In the genomic region with DNA sequence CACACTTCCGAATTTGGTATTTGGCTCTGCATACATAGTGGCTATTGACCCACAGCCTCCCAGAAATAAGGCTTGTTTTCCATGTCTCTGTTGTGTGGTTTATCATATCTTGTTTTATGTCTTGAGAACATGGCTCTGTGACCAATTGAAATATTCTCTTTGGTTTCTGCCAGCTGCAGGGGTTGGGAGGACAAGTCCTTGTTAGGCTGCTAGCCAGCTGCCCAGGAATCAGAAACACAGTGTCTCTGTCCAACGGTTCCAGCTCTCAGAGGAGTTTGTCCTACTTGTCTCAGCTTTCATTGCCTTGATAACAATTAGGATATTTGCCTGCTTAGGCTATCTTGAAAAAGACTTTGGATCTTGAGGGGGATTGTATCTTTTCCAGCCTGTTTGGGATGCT, we compare ENCODE assay signal across 19 cellular contexts. TPM values are rescaled to one million over a fixed set of nuclear protein-coding genes. Genes with fewer than 3 reads are reported as not detected.
DNase-seq lines count a peak whose midpoint lies in the region; ATAC-seq, FAIRE-seq and TF ChIP-seq lines count a peak whose summit lies in the region.
"Had no signal": no experiment of that assay in that cellular context is flagged by ENCODE, and none has a peak within 500 bp of the region (broad histone marks: within the 10 kb centered on the region; RNA-seq: fewer than 3 reads in every experiment).

No MANE protein-coding gene starts in this region.

- H3K4me3 ChIP-seq in HEK293 (ENCODE audit: low read depth, low read length) (no peak overlapping the region), K562 (no peak overlapping the region), sigmoid colon (no peak overlapping the region)

- H3K9me1 ChIP-seq in K562 (ENCODE audit: control insufficient read depth, insufficient read depth, low read length): no peaks in the 10 kb centered on the region

- no peak for TF ChIP-seq RAD21 in K562 (CRISPR knock-in tag; conservative IDR thresholded peaks at IDR 0.05 in 1 of 2, IDR thresholded peaks at IDR 0.05 in 1 of 2)

- TF ChIP-seq CTCF in HEK293 (tag by site-specific recombination; IDR thresholded peaks at IDR 0.05) (no peak), K562 (IDR thresholded peaks at IDR 0.05 in 2 of 3, conservative IDR thresholded peaks at IDR 0.05 in 1 of 3; ENCODE audit: insufficient read depth in 2 of 3, low read depth in 1 of 3, low read length in 3 of 3) (no peak), sigmoid colon (IDR thresholded peaks at IDR 0.05) (no peak), type B pancreatic cell (conservative IDR thresholded peaks at IDR 0.05) (no peak)

- TF ChIP-seq EP300 in K562 (IDR thresholded peaks at IDR 0.05; ENCODE audit: low read length) (no peak), sigmoid colon (IDR thresholded peaks at IDR 0.05) (no peak)

- POLR2A ChIA-PET in HEK293 (lab: Yijun Ruan, JAX) (interaction anchor here (1.7 to 1.8 kb wide), 2 partner anchors 36 to 56 kb away, joined by 5 to 7 read pairs; a partner anchor contains a TSS), K562 (lab: Yijun Ruan, JAX) (interaction anchor here (0.8 to 12.9 kb wide), 16 partner anchors 9 to 447 kb away, joined by 3 to 120 read pairs (median 5); a partner anchor contains a TSS)

- no peaks in the 10 kb centered on the region for H3K36me3 Mint-ChIP-seq in type B pancreatic cell
- H3K36me3 Mint-ChIP-seq: CD4-positive, CD25-positive, alpha-beta regulatory T cell had no signal

- no peaks in the 10 kb centered on the region for H3K27me3 Mint-ChIP-seq in type B pancreatic cell

- FAIRE-seq in K562 (lab: Jason Lieb, UNC): no peak
- FAIRE-seq: G401.6 had no signal

- H3K27me3 ChIP-seq in K562 (ENCODE audit: control insufficient read depth in 2 of 2, insufficient read depth in 2 of 2, low read length in 2 of 2) (peaks cover 1 to 10% of the 10 kb centered on the region in 2 experiments; a peak in 2 of 5 replicates), sigmoid colon (no peaks in the 10 kb centered on the region)

- no peaks in the 10 kb centered on the region for H3K79me2 ChIP-seq in K562 (ENCODE audit: control insufficient read depth, insufficient read depth, low read length)

- DNase-seq in K562 (ENCODE audit: extremely low read depth in 1 of 4, low spot score in 3 of 4) (no peak), left ventricle myocardium superior (peak; percentile 35), sigmoid colon (no peak), type B pancreatic cell (ENCODE audit: extremely low spot score, unreplicated experiment) (no peak)
- DNase-seq: activated CD4-positive, alpha-beta T cell treated with anti-CD3 and anti-CD28 coated beads for 48 hours; CD4-positive, CD25-positive, alpha-beta regulatory T cell; H9; NCI-H1092; PC-3; stimulated activated CD4-positive, alpha-beta T cell treated with anti-CD3 and anti-CD28 coated beads, Interleukin-4, amount 100 ng/mL, for 1 hour; stimulated activated naive CD4-positive, alpha-beta T cell treated with Interleukin-2 at 50 U/mL for 16 hours had no signal

- intact Hi-C loops in K562 (cut with micrococcal nuclease): no loop called here
- intact Hi-C loops in left ventricle myocardium superior (cut with micrococcal nuclease): no loop called here
- intact Hi-C loops in sigmoid colon (cut with DNase I): no loop called here

- H3K9ac ChIP-seq in K562 (ENCODE audit: insufficient read depth in 1 of 2, low read depth in 2 of 2, low read length in 2 of 2): no peak overlapping the region

- H3K4me1 ChIP-seq in HEK293 (ENCODE audit: control insufficient read depth, insufficient read depth, low read length) (no peaks in the 10 kb centered on the region), K562 (replicated peaks in 1 of 2; ENCODE audit: control insufficient read depth in 2 of 2, insufficient read depth in 2 of 2, low read length in 2 of 2) (peaks cover 19 to 25% of the 10 kb centered on the region in 2 experiments), sigmoid colon (peaks cover 0 to 12% (median 0%) of the 10 kb centered on the region in 4 donors)

- H3K9me3 ChIP-seq in HEK293 (ENCODE audit: control insufficient read depth, insufficient read depth, low read depth, low read length): no peaks in the 10 kb centered on the region
- no peaks in the 10 kb centered on the region for H3K9me3 ChIP-seq in K562 (replicated peaks; ENCODE audit: control insufficient read depth, insufficient read depth, low read depth, low read length)
- H3K9me3 ChIP-seq in sigmoid colon: no peaks in the 10 kb centered on the region

- ATAC-seq in K562 (0 out of 3 replicates have a peak, but pooled peaks have one; percentile 3), left ventricle myocardium superior (peak; percentile 73), GM21423 (IDR thresholded peaks at IDR 0.05; ENCODE audit: unreplicated experiment) (no peak), HG03432 (IDR thresholded peaks at IDR 0.05; ENCODE audit: unreplicated experiment) (no peak), HG02973 (IDR thresholded peaks at IDR 0.05; ENCODE audit: unreplicated experiment) (no peak)
- ATAC-seq: PC-3 had no signal

- no peak for TF ChIP-seq POLR2A in K562 (conservative IDR thresholded peaks at IDR 0.05)
- no peak for TF ChIP-seq POLR2A in sigmoid colon (IDR thresholded peaks at IDR 0.05)

- no peak overlapping the region for H3K27ac Mint-ChIP-seq in type B pancreatic cell
- H3K27ac Mint-ChIP-seq: activated T-helper 1 cell treated with anti-CD3 and anti-CD28 coated beads, Interleukin-12 subunit alpha, Interleukin-12 subunit beta, Interleukin-2, Interleukin-4 antibody, amounts not matched to agents 30 ng/mL and 10 ng/mL and 1 ng/mL, durations not matched to agents 14 hours and 24 hours and 36 hours; CD4-positive, CD25-positive, alpha-beta regulatory T cell; H9 had no signal

- H3K36me3 ChIP-seq in HEK293 (ENCODE audit: control insufficient read depth in 2 of 2, insufficient read depth in 1 of 2, low read length in 2 of 2): no peaks in the 10 kb centered on the region
- H3K36me3 ChIP-seq in K562 (ENCODE audit: control insufficient read depth, insufficient read depth, low read length): no peaks in the 10 kb centered on the region
- no peaks in the 10 kb centered on the region for H3K36me3 ChIP-seq in sigmoid colon

- in situ Hi-C loops in K562 (cut with MboI): no loop called here

- peaks cover 8% of the 10 kb centered on the region for H3K4me1 Mint-ChIP-seq in type B pancreatic cell (ENCODE audit: unreplicated experiment)
- H3K4me1 Mint-ChIP-seq: H9 had no signal

- H3K27ac ChIP-seq in HEK293 (ENCODE audit: extremely low read depth, low read depth, low read length): no peak overlapping the region
- no peak overlapping the region for H3K27ac ChIP-seq in K562 (ENCODE audit: extremely low read depth, low read depth, low read length)
- H3K27ac ChIP-seq in sigmoid colon: peak overlapping the region in 3 of 4 donors; percentile 39 to 48 (median 40)

- H3K4me2 ChIP-seq in K562 (ENCODE audit: insufficient read depth, low read length): no peak overlapping the region

- CTCF ChIA-PET in HEK293 (lab: Yijun Ruan, JAX) (interaction anchor here (0.6 to 1.2 kb wide), 5 partner anchors 8 to 1169 kb away, joined by 3 to 6 read pairs (median 5); a partner anchor contains a TSS), K562 (lab: Yijun Ruan, JAX; ENCODE audit: low intra/inter-chr PET ratio) (no interaction called here)

- H3K4me3 Mint-ChIP-seq in type B pancreatic cell: no peak overlapping the region
- H3K4me3 Mint-ChIP-seq: activated T-helper 1 cell treated with anti-CD3 and anti-CD28 coated beads, Interleukin-12 subunit alpha, Interleukin-12 subunit beta, Interleukin-2, Interleukin-4 antibody, amounts not matched to agents 30 ng/mL and 10 ng/mL and 1 ng/mL, durations not matched to agents 14 hours and 24 hours and 36 hours; CD4-positive, CD25-positive, alpha-beta regulatory T cell; H9 had no signal

- H4K20me1 ChIP-seq in K562 (replicated peaks; ENCODE audit: control insufficient read depth, insufficient read depth, low read length): no peaks in the 10 kb centered on the region

- BruUV-seq in K562 (replicated peaks; lab: Mats Ljungman, UMichigan): no TSS peak

- peak overlapping the region; percentile 78 for H2AFZ ChIP-seq in K562 (ENCODE audit: low read depth, low read length)

- 41% methylated on average over 2 of the region's 2 CpGs for WGBS in K562 (ENCODE audit: insufficient coverage, low coverage, missing lambda C conversion rate)
- 45 to 61% methylated on average over 2 of the region's 2 CpGs for WGBS in sigmoid colon, 2 donors

- no peaks in the 10 kb centered on the region for H3K9me3 Mint-ChIP-seq in type B pancreatic cell
- H3K9me3 Mint-ChIP-seq: activated T-helper 1 cell treated with anti-CD3 and anti-CD28 coated beads, Interleukin-12 subunit alpha, Interleukin-12 subunit beta, Interleukin-2, Interleukin-4 antibody, amounts not matched to agents 30 ng/mL and 10 ng/mL and 1 ng/mL, durations not matched to agents 14 hours and 24 hours and 36 hours; H9 had no signal

RNA-seq across cellular contexts. Expression of a gene that starts 6.0 kb away (rescaled TPM):
- not detected in 2 replicates for total RNA-seq in K562 (2011; cell fraction: chromatin; rRNA removed; ENCODE audit: low replicate concordance)
- not detected in 2 replicates for total RNA-seq in K562 (2011; cell fraction: nucleolus; rRNA removed)
- total RNA-seq in K562 (2011; cell fraction: nucleoplasm; rRNA removed): not detected in 2 replicates
- total RNA-seq in K562 (2014; rRNA removed): not detected in 2 replicates
- total RNA-seq in K562 (2014; rRNA removed; fragmentation: Illumina TruSeq; extraction: Trizol): not detected in 2 replicates
- not detected in 2 replicates for total RNA-seq in K562 (2015; rRNA removed; fragmentation: Illumina TruSeq; extraction: Trizol)
- not detected in 2 replicates for total RNA-seq in K562 (2021)
- not detected in 2 replicates for polyA plus RNA-seq in K562 (2011; rRNA removed)
- polyA plus RNA-seq in K562 (2011; cell fraction: cytosol; rRNA removed): 0.07 TPM in 1 of 2 replicates, not detected in the other
- polyA plus RNA-seq in K562 (2011; cell fraction: nucleus; rRNA removed): not detected in 2 replicates
- 0.03 and 0.14 TPM in 2 replicates for polyA plus RNA-seq in K562 (2012)
- not detected in 2 replicates for polyA plus RNA-seq in K562 (2014; fragmentation: Illumina TruSeq; extraction: Trizol)
- not detected for polyA plus RNA-seq in K562 (2014; fragmentation: Nextera tagmentation; extraction: Ambion mirVana)
- not detected in 2 replicates for polyA plus RNA-seq in K562 (2014; rRNA removed)
- polyA minus RNA-seq in K562 (2011; rRNA and poly(A)+ RNA removed): not detected in 2 replicates
- polyA minus RNA-seq in K562 (2011; cell fraction: cytosol; rRNA and poly(A)+ RNA removed): not detected in 2 replicates
- polyA minus RNA-seq in K562 (2011; cell fraction: nucleus; rRNA and poly(A)+ RNA removed): not detected in 2 replicates
- total RNA-seq in left ventricle myocardium superior: 0.30 TPM
- under 1 TPM in 3 of 4 donors, not detected in 1; 0.16 to 0.71 (median 0.41) TPM for total RNA-seq in sigmoid colon
- 1 to 10 TPM in 2 of 3 donors, under 1 TPM in 1; 0.46 to 2.6 (median 1.2) TPM for polyA plus RNA-seq in sigmoid colon
- 3.3 and 6.7 TPM in 2 replicates for total RNA-seq in type B pancreatic cell (ENCODE audit: low replicate concordance)
- total RNA-seq: activated T-helper 1 cell treated with anti-CD3 and anti-CD28 coated beads, Interleukin-12 subunit alpha, Interleukin-12 subunit beta, Interleukin-2, Interleukin-4 antibody, amounts not matched to agents 30 ng/mL and 10 ng/mL and 1 ng/mL, durations not matched to agents 14 hours and 24 hours and 36 hours; CD4-positive, CD25-positive, alpha-beta regulatory T cell; HT-29; PC-3; T-helper 2 cell treated with Interferon-gamma antibody and Interleukin-4, amounts not matched to agents 100 ng/mL and 5 ng/mL, for 36 hours had no signal

RNA-seq across cellular contexts. Expression of a gene that starts 7.3 kb away (rescaled TPM):
- 0.16 and 0.28 TPM in 2 replicates for total RNA-seq in K562 (2011; cell fraction: chromatin; rRNA removed; ENCODE audit: low replicate concordance)
- total RNA-seq in K562 (2011; cell fraction: nucleolus; rRNA removed): 0.26 TPM in 1 of 2 replicates, not detected in the other
- not detected in 2 replicates for total RNA-seq in K562 (2011; cell fraction: nucleoplasm; rRNA removed)
- total RNA-seq in K562 (2014; rRNA removed): not detected in 2 replicates
- total RNA-seq in K562 (2014; rRNA removed; fragmentation: Illumina TruSeq; extraction: Trizol): not detected in 2 replicates
- total RNA-seq in K562 (2015; rRNA removed; fragmentation: Illumina TruSeq; extraction: Trizol): not detected in 2 replicates
- total RNA-seq in K562 (2021): not detected in 2 replicates
- not detected in 2 replicates for polyA plus RNA-seq in K562 (2011; rRNA removed)
- 0.01 TPM in 2 replicates for polyA plus RNA-seq in K562 (2011; cell fraction: cytosol; rRNA removed)
- polyA plus RNA-seq in K562 (2011; cell fraction: nucleus; rRNA removed): 0.03 and 0.11 TPM in 2 replicates
- 0.21 TPM in 1 of 2 replicates, not detected in the other for polyA plus RNA-seq in K562 (2012)
- not detected in 2 replicates for polyA plus RNA-seq in K562 (2014; fragmentation: Illumina TruSeq; extraction: Trizol)
- polyA plus RNA-seq in K562 (2014; fragmentation: Nextera tagmentation; extraction: Ambion mirVana): not detected
- polyA plus RNA-seq in K562 (2014; rRNA removed): 0.04 TPM in 1 of 2 replicates, not detected in the other
- not detected in 2 replicates for polyA minus RNA-seq in K562 (2011; rRNA and poly(A)+ RNA removed)
- polyA minus RNA-seq in K562 (2011; cell fraction: cytosol; rRNA and poly(A)+ RNA removed): not detected in 2 replicates
- not detected in 2 replicates for polyA minus RNA-seq in K562 (2011; cell fraction: nucleus; rRNA and poly(A)+ RNA removed)
- total RNA-seq in left ventricle myocardium superior: not detected
- total RNA-seq in sigmoid colon: not detected
- under 1 TPM in 2 of 3 donors, not detected in 1; under 0.01 to 0.06 TPM for polyA plus RNA-seq in sigmoid colon
- total RNA-seq in type B pancreatic cell (ENCODE audit: low replicate concordance): 0.65 TPM in 1 of 2 replicates, not detected in the other
- total RNA-seq: activated T-helper 1 cell treated with anti-CD3 and anti-CD28 coated beads, Interleukin-12 subunit alpha, Interleukin-12 subunit beta, Interleukin-2, Interleukin-4 antibody, amounts not matched to agents 30 ng/mL and 10 ng/mL and 1 ng/mL, durations not matched to agents 14 hours and 24 hours and 36 hours; H9; HT-29; PC-3; T-helper 2 cell treated with Interferon-gamma antibody and Interleukin-4, amounts not matched to agents 100 ng/mL and 5 ng/mL, for 36 hours had no signal
- polyA plus RNA-seq: CD4-positive, CD25-positive, alpha-beta regulatory T cell had no signal

RNA-seq across cellular contexts. Expression of a gene that starts 23.4 kb away (rescaled TPM):
- total RNA-seq in K562 (2011; cell fraction: chromatin; rRNA removed; ENCODE audit: low replicate concordance): 8.3 and 26.4 TPM in 2 replicates
- 15.5 and 19.3 TPM in 2 replicates for total RNA-seq in K562 (2011; cell fraction: nucleolus; rRNA removed)
- 13.6 and 14.4 TPM in 2 replicates for total RNA-seq in K562 (2011; cell fraction: nucleoplasm; rRNA removed)
- total RNA-seq in K562 (2014; rRNA removed): 1.5 and 1.9 TPM in 2 replicates
- total RNA-seq in K562 (2014; rRNA removed; fragmentation: Illumina TruSeq; extraction: Trizol): 0.77 and 1.0 TPM in 2 replicates
- total RNA-seq in K562 (2015; rRNA removed; fragmentation: Illumina TruSeq; extraction: Trizol): 1.6 and 1.7 TPM in 2 replicates
- total RNA-seq in K562 (2021): 2.3 and 2.7 TPM in 2 replicates
- 1.2 and 1.5 TPM in 2 replicates for polyA plus RNA-seq in K562 (2011; rRNA removed)
- 1.4 and 2.2 TPM in 2 replicates for polyA plus RNA-seq in K562 (2011; cell fraction: cytosol; rRNA removed)
- 16.2 and 34.8 TPM in 2 replicates for polyA plus RNA-seq in K562 (2011; cell fraction: nucleus; rRNA removed)
- 4.7 and 7.9 TPM in 2 replicates for polyA plus RNA-seq in K562 (2012)
- polyA plus RNA-seq in K562 (2014; fragmentation: Illumina TruSeq; extraction: Trizol): 1.3 and 1.5 TPM in 2 replicates
- polyA plus RNA-seq in K562 (2014; fragmentation: Nextera tagmentation; extraction: Ambion mirVana): under 1 TPM in 1 of 2 experiments, not detected in 1; 0.01 TPM
- 3.7 and 3.9 TPM in 2 replicates for polyA plus RNA-seq in K562 (2014; rRNA removed)
- 1.6 and 2.5 TPM in 2 replicates for polyA minus RNA-seq in K562 (2011; rRNA and poly(A)+ RNA removed)
- polyA minus RNA-seq in K562 (2011; cell fraction: cytosol; rRNA and poly(A)+ RNA removed): 1.0 TPM in 1 of 2 replicates, not detected in the other
- polyA minus RNA-seq in K562 (2011; cell fraction: nucleus; rRNA and poly(A)+ RNA removed): 5.6 and 7.5 TPM in 2 replicates
- total RNA-seq in left ventricle myocardium superior: 1.8 TPM
- total RNA-seq in sigmoid colon: 1 to 10 TPM; 1.1 to 2.0 (median 1.3) TPM
- under 1 TPM in 2 of 3 donors, not detected in 1; under 0.01 to 0.77 TPM for polyA plus RNA-seq in sigmoid colon
- total RNA-seq in type B pancreatic cell (ENCODE audit: low replicate concordance): 0.71 and 2.8 TPM in 2 replicates
- total RNA-seq: H9 had no signal

RNA-seq across cellular contexts. Expression of a gene that starts 36.5 kb away (rescaled TPM):
- total RNA-seq in K562 (2011; cell fraction: chromatin; rRNA removed; ENCODE audit: low replicate concordance): 90.2 and 332 TPM in 2 replicates
- 398 and 463 TPM in 2 replicates for total RNA-seq in K562 (2011; cell fraction: nucleolus; rRNA removed)
- total RNA-seq in K562 (2011; cell fraction: nucleoplasm; rRNA removed): 158 and 211 TPM in 2 replicates
- total RNA-seq in K562 (2014; rRNA removed) (245 and 323 TPM in 2 replicates), K562 (2014; rRNA removed; fragmentation: Illumina TruSeq; extraction: Trizol) (32.0 and 35.6 TPM in 2 replicates), K562 (2015; rRNA removed; fragmentation: Illumina TruSeq; extraction: Trizol) (120 and 129 TPM in 2 replicates), K562 (2021) (169 and 183 TPM in 2 replicates), left ventricle myocardium superior (18.0 TPM), sigmoid colon (10 to 100 TPM; 39.2 to 59.4 (median 45.4) TPM), type B pancreatic cell (ENCODE audit: low replicate concordance) (16.9 and 26.4 TPM in 2 replicates)
- polyA plus RNA-seq in K562 (2011; rRNA removed) (75.4 and 94.6 TPM in 2 replicates), K562 (2014; fragmentation: Illumina TruSeq; extraction: Trizol) (84.1 and 121 TPM in 2 replicates), K562 (2014; fragmentation: Nextera tagmentation; extraction: Ambion mirVana) (10 to 100 TPM in 1 of 2 experiments, 1 to 10 TPM in 1; 7.9 to 33.1 TPM), K562 (2014; rRNA removed) (263 and 266 TPM in 2 replicates), sigmoid colon (10 to 100 TPM; 19.9 to 32.0 (median 22.2) TPM)
- 137 and 308 TPM in 2 replicates for polyA plus RNA-seq in K562 (2011; cell fraction: cytosol; rRNA removed)
- 202 and 335 TPM in 2 replicates for polyA plus RNA-seq in K562 (2011; cell fraction: nucleus; rRNA removed)
- polyA plus RNA-seq in K562 (2012): 114 and 118 TPM in 2 replicates
- 39.0 and 48.5 TPM in 2 replicates for polyA minus RNA-seq in K562 (2011; rRNA and poly(A)+ RNA removed)
- polyA minus RNA-seq in K562 (2011; cell fraction: cytosol; rRNA and poly(A)+ RNA removed): 53.5 and 55.4 TPM in 2 replicates
- 261 and 385 TPM in 2 replicates for polyA minus RNA-seq in K562 (2011; cell fraction: nucleus; rRNA and poly(A)+ RNA removed)

RNA-seq across cellular contexts. Expression of a gene that starts 56.3 kb away (rescaled TPM):
- 338 and 754 TPM in 2 replicates for total RNA-seq in K562 (2011; cell fraction: chromatin; rRNA removed; ENCODE audit: low replicate concordance)
- 395 and 404 TPM in 2 replicates for total RNA-seq in K562 (2011; cell fraction: nucleolus; rRNA removed)
- 258 and 287 TPM in 2 replicates for total RNA-seq in K562 (2011; cell fraction: nucleoplasm; rRNA removed)
- total RNA-seq in K562 (2014; rRNA removed) (87.2 and 120 TPM in 2 replicates), K562 (2014; rRNA removed; fragmentation: Illumina TruSeq; extraction: Trizol) (46.4 and 63.0 TPM in 2 replicates), K562 (2015; rRNA removed; fragmentation: Illumina TruSeq; extraction: Trizol) (51.3 and 53.2 TPM in 2 replicates), K562 (2021) (132 and 135 TPM in 2 replicates), left ventricle myocardium superior (24.4 TPM), sigmoid colon (10 to 100 TPM; 30.8 to 50.4 (median 35.8) TPM), type B pancreatic cell (ENCODE audit: low replicate concordance) (60.3 and 102 TPM in 2 replicates)
- polyA plus RNA-seq in K562 (2011; rRNA removed) (63.0 and 88.5 TPM in 2 replicates), K562 (2014; fragmentation: Illumina TruSeq; extraction: Trizol) (74.3 and 89.8 TPM in 2 replicates), K562 (2014; fragmentation: Nextera tagmentation; extraction: Ambion mirVana) (1 to 10 TPM; 2.2 to 3.1 TPM), K562 (2014; rRNA removed) (115 and 129 TPM in 2 replicates), sigmoid colon (10 to 100 TPM; 10.2 to 40.5 (median 12.5) TPM)
- polyA plus RNA-seq in K562 (2011; cell fraction: cytosol; rRNA removed): 50.8 and 68.8 TPM in 2 replicates
- 703 and 913 TPM in 2 replicates for polyA plus RNA-seq in K562 (2011; cell fraction: nucleus; rRNA removed)
- polyA plus RNA-seq in K562 (2012): 80.6 and 93.5 TPM in 2 replicates
- polyA minus RNA-seq in K562 (2011; rRNA and poly(A)+ RNA removed): 64.5 and 72.9 TPM in 2 replicates
- 41.9 and 49.7 TPM in 2 replicates for polyA minus RNA-seq in K562 (2011; cell fraction: cytosol; rRNA and poly(A)+ RNA removed)
- 188 and 205 TPM in 2 replicates for polyA minus RNA-seq in K562 (2011; cell fraction: nucleus; rRNA and poly(A)+ RNA removed)

Comparison
In these comparisons a context has a peak if more than half of its experiments do, and no peak if none do; other contexts are left out.
1. H3K27ac ChIP-seq: peak in sigmoid colon (3 of 4); none in HEK293 (single experiment) and K562 (single experiment).
2. ATAC-seq: peak in K562 (single experiment) and left ventricle myocardium superior (single experiment); none in GM21423 (single experiment), HG03432 (single experiment) and HG02973 (single experiment).